ENCODE assay signal across 1 cellular context in genomic region chr15:60397772-60398445, GRCh38.
TF ChIP-seq lines count a peak whose summit lies in the region.

ANXA2 (minus strand) TSS chr15:60397986; CDS start chr15:60386075, 11,911 bp downstream.

TF ChIP-seq in K562, 482 proteins besides CTCF, POLR2A, EP300 and RAD21 (continued from another document and continues in another):
- TF ChIP-seq NKRF (IDR thresholded peaks at IDR 0.05; ENCODE audit: borderline replicate concordance), result no peak
- no peak for TF ChIP-seq ARID2 (IDR thresholded peaks at IDR 0.05)
- TF ChIP-seq ZKSCAN3 (CRISPR knock-in tag; IDR thresholded peaks at IDR 0.05), result no peak
- no peak for TF ChIP-seq NFXL1 (CRISPR knock-in tag; IDR thresholded peaks at IDR 0.05)
- peak; percentile 87 to 93 for TF ChIP-seq UBTF (IDR thresholded peaks at IDR 0.05; ENCODE audit: borderline replicate concordance in 1 of 2, low read depth in 2 of 2, low read length in 2 of 2)
- no peak for TF ChIP-seq YBX1 (IDR thresholded peaks at IDR 0.05)
- TF ChIP-seq HDAC6 (IDR thresholded peaks at IDR 0.05; ENCODE audit: low read depth, low read length), result no peak
- peak; percentile 90 for TF ChIP-seq POLR2AphosphoS5 (IDR thresholded peaks at IDR 0.05; ENCODE audit: control insufficient read depth, insufficient read depth, low read depth, low read length)
- peak; percentile 90 for TF ChIP-seq RBFOX2 (IDR thresholded peaks at IDR 0.05; ENCODE audit: low read depth, low read length)
- TF ChIP-seq PRPF4 (IDR thresholded peaks at IDR 0.05; ENCODE audit: insufficient read depth, low read depth, low read length, poor library complexity, severe bottlenecking), result peak; percentile 76
- TF ChIP-seq SRF (CRISPR knock-in tag; IDR thresholded peaks at IDR 0.05), result no peak
- TF ChIP-seq, protein P1, sequence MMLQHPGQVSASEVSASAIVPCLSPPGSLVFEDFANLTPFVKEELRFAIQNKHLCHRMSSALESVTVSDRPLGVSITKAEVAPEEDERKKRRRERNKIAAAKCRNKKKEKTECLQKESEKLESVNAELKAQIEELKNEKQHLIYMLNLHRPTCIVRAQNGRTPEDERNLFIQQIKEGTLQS (IDR thresholded peaks at IDR 0.05), result peak; percentile 63
- TF ChIP-seq, protein P1 (CRISPR knock-in tag; conservative IDR thresholded peaks at IDR 0.05), result no peak
- no peak for TF ChIP-seq HDAC2 (IDR thresholded peaks at IDR 0.05)
- TF ChIP-seq, protein P2, sequence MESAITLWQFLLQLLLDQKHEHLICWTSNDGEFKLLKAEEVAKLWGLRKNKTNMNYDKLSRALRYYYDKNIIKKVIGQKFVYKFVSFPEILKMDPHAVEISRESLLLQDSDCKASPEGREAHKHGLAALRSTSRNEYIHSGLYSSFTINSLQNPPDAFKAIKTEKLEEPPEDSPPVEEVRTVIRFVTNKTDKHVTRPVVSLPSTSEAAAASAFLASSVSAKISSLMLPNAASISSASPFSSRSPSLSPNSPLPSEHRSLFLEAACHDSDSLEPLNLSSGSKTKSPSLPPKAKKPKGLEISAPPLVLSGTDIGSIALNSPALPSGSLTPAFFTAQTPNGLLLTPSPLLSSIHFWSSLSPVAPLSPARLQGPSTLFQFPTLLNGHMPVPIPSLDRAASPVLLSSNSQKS (CRISPR knock-in tag; IDR thresholded peaks at IDR 0.05), result no peak
- TF ChIP-seq SNRNP70 (optimal IDR thresholded peaks at IDR 0.05; ENCODE audit: low read depth, low read length), result no peak
- no peak for TF ChIP-seq NBN (IDR thresholded peaks at IDR 0.05; ENCODE audit: low read depth)
- no peak for TF ChIP-seq PKNOX1 (IDR thresholded peaks at IDR 0.05)
- TF ChIP-seq HIVEP1 (CRISPR knock-in tag; IDR thresholded peaks at IDR 0.05), result no peak
- TF ChIP-seq ETS2 (tag; IDR thresholded peaks at IDR 0.05; ENCODE audit: borderline replicate concordance, poor library complexity, severe bottlenecking), result no peak
- TF ChIP-seq ZNF133 (CRISPR knock-in tag; IDR thresholded peaks at IDR 0.05), result no peak
- TF ChIP-seq HMGN3 (IDR thresholded peaks at IDR 0.05; ENCODE audit: borderline replicate concordance, extremely low read depth, insufficient read length, low read depth, low read length), result peak; percentile 19
- TF ChIP-seq SETDB1 (IDR thresholded peaks at IDR 0.05; ENCODE audit: low read length), result no peak
- TF ChIP-seq ZNF41 (CRISPR knock-in tag; conservative IDR thresholded peaks at IDR 0.05), result no peak
- peak; percentile 48; the same call in 1 of the 2 replicates for TF ChIP-seq BRD4 (IDR thresholded peaks at IDR 0.05)
- peak; percentile 97 for TF ChIP-seq POLR2G (IDR thresholded peaks at IDR 0.05; ENCODE audit: low read depth, low read length)
- TF ChIP-seq ZFP91 (CRISPR knock-in tag; IDR thresholded peaks at IDR 0.05), result no peak
- no peak for TF ChIP-seq BACH1 (tag; IDR thresholded peaks at IDR 0.05)
- no peak for TF ChIP-seq DDX20 (tag; IDR thresholded peaks at IDR 0.05; ENCODE audit: low read depth)
- no peak for TF ChIP-seq ETV5 (CRISPR knock-in tag; IDR thresholded peaks at IDR 0.05; ENCODE audit: low read depth)
- peak; percentile 74; the same call in 1 of the 2 replicates for TF ChIP-seq PHF8 (IDR thresholded peaks at IDR 0.05; ENCODE audit: borderline replicate concordance, low read length)
- TF ChIP-seq KDM5B (IDR thresholded peaks at IDR 0.05; ENCODE audit: insufficient replicate concordance, low read depth, low read length), result peak; percentile 84
- 0 out of 2 replicates have a peak, but pooled peaks have one; percentile 17 for TF ChIP-seq KDM2B (CRISPR knock-in tag; IDR thresholded peaks at IDR 0.05)
- TF ChIP-seq ZNF347 (CRISPR knock-in tag; IDR thresholded peaks at IDR 0.05; ENCODE audit: low read depth), result no peak
- TF ChIP-seq ARHGAP35 (IDR thresholded peaks at IDR 0.05; ENCODE audit: partially characterized antibody), result no peak
- no peak for TF ChIP-seq NR2F6 (CRISPR knock-in tag; IDR thresholded peaks at IDR 0.05)
- TF ChIP-seq GATA2 (CRISPR knock-in tag; IDR thresholded peaks at IDR 0.05), result no peak
- no peak; the same call in 1 of the 2 replicates for TF ChIP-seq XRCC5 (IDR thresholded peaks at IDR 0.05; ENCODE audit: low read depth, low read length)
- no peak for TF ChIP-seq RBBP5 (IDR thresholded peaks at IDR 0.05; ENCODE audit: borderline replicate concordance, insufficient read depth, low read length, poor library complexity, severe bottlenecking)
- no peak for TF ChIP-seq ZNF121 (CRISPR knock-in tag; conservative IDR thresholded peaks at IDR 0.05)
- TF ChIP-seq CHD4 (IDR thresholded peaks at IDR 0.05; ENCODE audit: insufficient read depth, insufficient replicate concordance, low read depth, low read length, poor library complexity, severe bottlenecking), result no peak
- no peak for TF ChIP-seq PTTG1 (tag; IDR thresholded peaks at IDR 0.05; ENCODE audit: low read depth)
- peak in 1 of 2 experiments; percentile 98; a peak in 2 of 4 replicates for TF ChIP-seq NONO (IDR thresholded peaks at IDR 0.05; ENCODE audit: low read depth in 2 of 2, low read length in 1 of 2)
- peak; percentile 96 for TF ChIP-seq TBP (optimal IDR thresholded peaks at IDR 0.05; ENCODE audit: low read depth, low read length)
- TF ChIP-seq NELFE (IDR thresholded peaks at IDR 0.05; ENCODE audit: insufficient read depth, insufficient read length), result peak; percentile 40
- TF ChIP-seq ZNF668 (CRISPR knock-in tag; IDR thresholded peaks at IDR 0.05), result no peak
- TF ChIP-seq, protein P3, sequence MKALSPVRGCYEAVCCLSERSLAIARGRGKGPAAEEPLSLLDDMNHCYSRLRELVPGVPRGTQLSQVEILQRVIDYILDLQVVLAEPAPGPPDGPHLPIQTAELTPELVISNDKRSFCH (CRISPR knock-in tag; IDR thresholded peaks at IDR 0.05), result no peak
- TF ChIP-seq, protein P3 (tag; IDR thresholded peaks at IDR 0.05), result no peak
- TF ChIP-seq MCM7 (IDR thresholded peaks at IDR 0.05), result no peak
- TF ChIP-seq TEAD4 (IDR thresholded peaks at IDR 0.05; ENCODE audit: low read length), result no peak
- no peak for TF ChIP-seq TEAD4 (CRISPR knock-in tag; IDR thresholded peaks at IDR 0.05; ENCODE audit: borderline replicate concordance)
- no peak for TF ChIP-seq TSHZ1 (CRISPR knock-in tag; IDR thresholded peaks at IDR 0.05)
- TF ChIP-seq SRSF1 (IDR thresholded peaks at IDR 0.05; ENCODE audit: low read depth, low read length), result no peak
- no peak for TF ChIP-seq MAFK (IDR thresholded peaks at IDR 0.05; ENCODE audit: low read length)
- no peak for TF ChIP-seq ZNF445 (CRISPR knock-in tag; IDR thresholded peaks at IDR 0.05; ENCODE audit: low read depth)
- TF ChIP-seq NR1H2 (CRISPR knock-in tag; IDR thresholded peaks at IDR 0.05), result no peak
- TF ChIP-seq, protein P4, sequence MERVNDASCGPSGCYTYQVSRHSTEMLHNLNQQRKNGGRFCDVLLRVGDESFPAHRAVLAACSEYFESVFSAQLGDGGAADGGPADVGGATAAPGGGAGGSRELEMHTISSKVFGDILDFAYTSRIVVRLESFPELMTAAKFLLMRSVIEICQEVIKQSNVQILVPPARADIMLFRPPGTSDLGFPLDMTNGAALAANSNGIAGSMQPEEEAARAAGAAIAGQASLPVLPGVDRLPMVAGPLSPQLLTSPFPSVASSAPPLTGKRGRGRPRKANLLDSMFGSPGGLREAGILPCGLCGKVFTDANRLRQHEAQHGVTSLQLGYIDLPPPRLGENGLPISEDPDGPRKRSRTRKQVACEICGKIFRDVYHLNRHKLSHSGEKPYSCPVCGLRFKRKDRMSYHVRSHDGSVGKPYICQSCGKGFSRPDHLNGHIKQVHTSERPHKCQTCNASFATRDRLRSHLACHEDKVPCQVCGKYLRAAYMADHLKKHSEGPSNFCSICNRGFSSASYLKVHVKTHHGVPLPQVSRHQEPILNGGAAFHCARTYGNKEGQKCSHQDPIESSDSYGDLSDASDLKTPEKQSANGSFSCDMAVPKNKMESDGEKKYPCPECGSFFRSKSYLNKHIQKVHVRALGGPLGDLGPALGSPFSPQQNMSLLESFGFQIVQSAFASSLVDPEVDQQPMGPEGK (CRISPR knock-in tag; IDR thresholded peaks at IDR 0.05; ENCODE audit: borderline replicate concordance), result no peak
